In genomic region chrX:155070038-155070437, GRCh38 we compare ENCODE assay signal across 1 cellular context.
TF ChIP-seq lines count a peak whose summit lies in the region.

No MANE protein-coding gene starts in this region.

TF ChIP-seq in neural cell, 6 proteins besides CTCF, POLR2A, EP300 and RAD21 (continued from another document):
- TF ChIP-seq EZH2 (IDR thresholded peaks at IDR 0.05; ENCODE audit: borderline replicate concordance, insufficient read depth, low read length, poor library complexity, severe bottlenecking) (no peak), MXI1 (conservative IDR thresholded peaks at IDR 0.05; ENCODE audit: poor library complexity, severe bottlenecking) (no peak)
